8 cellular contexts compared by ENCODE assay signal in the genomic region with DNA sequence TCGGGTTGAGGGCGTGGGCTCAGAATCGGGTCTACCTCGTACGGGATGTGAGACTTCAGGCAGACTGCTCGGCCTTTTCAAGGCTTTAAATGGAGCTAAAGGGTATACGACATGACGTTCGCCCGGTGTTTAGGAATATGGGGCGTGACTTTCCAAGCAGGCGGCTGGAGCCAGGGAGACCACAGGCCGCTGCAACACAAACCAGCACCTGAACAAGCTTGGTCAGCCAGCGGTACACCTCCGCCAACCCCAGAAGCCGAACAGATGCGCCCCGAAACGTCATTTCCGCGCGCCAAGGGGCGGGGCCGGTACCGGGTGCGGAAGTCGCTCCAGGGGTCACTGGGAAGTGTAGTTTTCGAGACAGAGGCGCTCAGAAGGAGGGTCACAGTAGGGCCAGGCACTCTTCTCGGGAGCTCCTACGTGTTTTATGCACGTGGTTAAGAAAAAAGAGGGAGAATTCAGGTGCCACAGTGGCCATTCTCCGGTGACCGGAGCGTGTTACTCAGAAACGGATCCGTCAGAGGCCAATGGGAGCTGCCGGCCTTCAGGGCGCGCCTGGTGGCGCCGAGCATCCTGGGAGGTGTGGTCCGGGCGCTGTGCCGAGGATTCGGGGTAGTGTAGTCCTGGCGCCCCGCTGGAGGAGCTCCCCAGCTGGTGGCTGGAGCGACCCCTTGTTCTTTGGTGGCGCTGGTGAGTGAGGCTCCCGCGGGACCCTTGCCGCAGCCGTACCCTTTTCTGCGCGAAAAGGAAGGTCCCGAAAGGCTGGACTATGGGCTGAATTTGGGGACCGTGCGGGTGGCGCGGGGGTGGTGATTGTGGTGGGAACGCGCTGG. TPM values are rescaled to one million over a fixed set of nuclear protein-coding genes. Genes with fewer than 3 reads are reported as not detected.
A peak's percentile ranks its signal among the peaks of the same experiment; 100 is the strongest.
DNase-seq lines count a peak whose midpoint lies in the region; ATAC-seq and TF ChIP-seq lines count a peak whose summit lies in the region.

A gene (plus strand): TSS at position 613 of the 833 bp plus-strand sequence. CDS start 17,160 bp downstream, outside the sequence.

- peak within 1 kb of the TSS; percentile 99 for H3K27ac Mint-ChIP-seq in GM23338
- H3K27ac Mint-ChIP-seq in naive thymus-derived CD4-positive, alpha-beta T cell: peak within 1 kb of the TSS; percentile 98 to 100 (median 99)
- peak within 1 kb of the TSS; percentile 95 for H3K27ac Mint-ChIP-seq in stimulated activated memory B cell treated with anti-CD40 and anti-IgM and Interleukin-4, amounts not matched to agents 10 μg/mL and 1 μg/mL and 100 μg/mL, for 72 hours

- H3K9me2 ChIP-seq in GM23338 (ENCODE audit: insufficient read depth): peaks cover 11% of the 10 kb centered on the region; the same call in 1 of the 2 replicates

- H3K27me3 Mint-ChIP-seq in GM23338 (ENCODE audit: insufficient read depth, low read depth, poor library complexity): peaks cover 11% of the 10 kb centered on the region
- H3K27me3 Mint-ChIP-seq in naive thymus-derived CD4-positive, alpha-beta T cell: peaks cover 14 to 30% (median 20%) of the 10 kb centered on the region in 5 donors
- H3K27me3 Mint-ChIP-seq in stimulated activated memory B cell treated with anti-CD40 and anti-IgM and Interleukin-4, amounts not matched to agents 10 μg/mL and 1 μg/mL and 100 μg/mL, for 72 hours: peaks cover 33% of the 10 kb centered on the region

- H3K4me2 ChIP-seq in GM23338 (peak within 1 kb of the TSS; percentile 92), fibroblast of lung (ENCODE audit: extremely low read depth, insufficient read depth, low read length) (peak within 1 kb of the TSS; percentile 89)

- H3K36me3 ChIP-seq in GM23338 (ENCODE audit: insufficient read depth) (no peaks in the 10 kb centered on the region), fibroblast of lung (ENCODE audit: control insufficient read depth, insufficient read depth, low read length) (peaks cover 3% of the 10 kb centered on the region)
- H3K36me3 ChIP-seq in naive thymus-derived CD4-positive, alpha-beta T cell (ENCODE audit: control insufficient read depth in 2 of 3, insufficient read depth in 3 of 3, low read length in 3 of 3): peaks cover 0 to 5% (median 0%) of the 10 kb centered on the region in 3 experiments

- peak within 1 kb of the TSS; percentile 100 for H3K4me3 ChIP-seq in GM23338
- peak within 1 kb of the TSS; percentile 83 to 99 (median 92) for H3K4me3 ChIP-seq in fibroblast of lung (replicated peaks in 1 of 4; ENCODE audit: control extremely low read depth in 1 of 4, insufficient read depth in 1 of 4, low read depth in 3 of 4, low read length in 4 of 4)
- peak within 1 kb of the TSS; percentile 91 for H3K4me3 ChIP-seq in naive thymus-derived CD4-positive, alpha-beta T cell (ENCODE audit: low read length)

- H3K4me1 ChIP-seq in GM23338 (ENCODE audit: insufficient read depth) (no peaks in the 10 kb centered on the region; the same call in 1 of the 2 replicates), fibroblast of lung (ENCODE audit: control insufficient read depth, extremely low read depth, insufficient read depth, low read length) (no peaks in the 10 kb centered on the region)
- H3K4me1 ChIP-seq in naive thymus-derived CD4-positive, alpha-beta T cell (ENCODE audit: control insufficient read depth in 2 of 2, insufficient read depth in 2 of 2, low read length in 2 of 2): peaks cover 4 to 10% of the 10 kb centered on the region in 2 donors

- CTCF ChIA-PET in naive thymus-derived CD4-positive, alpha-beta T cell (lab: Charles Lee): interaction anchor here (1.3 kb wide), 1 partner anchor 605 kb away, joined by 6 read pairs; no protein-coding TSS in a partner anchor

- intact Hi-C loops in naive thymus-derived CD4-positive, alpha-beta T cell (cut with micrococcal nuclease): loop anchor here (1.0 to 10.0 kb wide), 18 partner anchors 12 to 1764 kb away; a partner anchor contains a TSS

- H3K4me1 Mint-ChIP-seq in GM23338: peaks cover 12% of the 10 kb centered on the region
- H3K4me1 Mint-ChIP-seq in naive thymus-derived CD4-positive, alpha-beta T cell: peaks cover 16 to 51% (median 35%) of the 10 kb centered on the region in 7 donors
- H3K4me1 Mint-ChIP-seq in stimulated activated memory B cell treated with anti-CD40 and anti-IgM and Interleukin-4, amounts not matched to agents 10 μg/mL and 1 μg/mL and 100 μg/mL, for 72 hours: peaks cover 41% of the 10 kb centered on the region

- TF ChIP-seq CTCF in GM23338 (conservative IDR thresholded peaks at IDR 0.05; ENCODE audit: low read depth in 2 of 2) (peak in 1 of 2 experiments; percentile 35; a peak in 3 of 4 replicates), fibroblast of lung (conservative IDR thresholded peaks at IDR 0.05 in 1 of 2, IDR thresholded peaks at IDR 0.05 in 1 of 2; ENCODE audit: low read depth in 1 of 2, low read length in 2 of 2) (no peak)

- DNase-seq in EL (peak; percentile 91), GM23338 (ENCODE audit: low spot score) (peak; percentile 97), Kasumi-1 (lab: John Stamatoyannopoulos, UW) (peak; percentile 88 to 92), RKO (ENCODE audit: low spot score) (peak; percentile 94), fibroblast of lung (ENCODE audit: low read depth in 2 of 2) (peak; percentile 93 to 94)
- peak; percentile 91 to 96 for DNase-seq in activated T-helper 1 cell treated with anti-CD3 and anti-CD28 coated beads, Interleukin-2, amount 50 U/mL, for 16 hours (ENCODE audit: low read depth in 1 of 2, low spot score in 1 of 2)
- DNase-seq in naive thymus-derived CD4-positive, alpha-beta T cell: peak; percentile 96 to 100 (median 98)

- H3K27ac ChIP-seq in GM23338 (ENCODE audit: low read depth): peak within 1 kb of the TSS; percentile 99
- H3K27ac ChIP-seq in fibroblast of lung (ENCODE audit: insufficient read depth, low read length): peak within 1 kb of the TSS; percentile 99
- H3K27ac ChIP-seq in naive thymus-derived CD4-positive, alpha-beta T cell (ENCODE audit: low read depth, low read length): peak within 1 kb of the TSS; percentile 96

- peaks cover 7% of the 10 kb centered on the region for H3F3A ChIP-seq in GM23338 (replicated peaks; ENCODE audit: low read depth)

- H4K20me1 ChIP-seq in GM23338 (replicated peaks; ENCODE audit: insufficient read depth) (no peaks in the 10 kb centered on the region), fibroblast of lung (ENCODE audit: control insufficient read depth, extremely low read depth, insufficient read depth, low read length) (no peaks in the 10 kb centered on the region)

- peaks cover 24% of the 10 kb centered on the region for H3K9me3 Mint-ChIP-seq in GM23338
- peaks cover 5 to 30% (median 21%) of the 10 kb centered on the region in 11 donors for H3K9me3 Mint-ChIP-seq in naive thymus-derived CD4-positive, alpha-beta T cell
- H3K9me3 Mint-ChIP-seq in stimulated activated memory B cell treated with anti-CD40 and anti-IgM and Interleukin-4, amounts not matched to agents 10 μg/mL and 1 μg/mL and 100 μg/mL, for 72 hours: peaks cover 13% of the 10 kb centered on the region

- H2AFZ ChIP-seq in GM23338: peak within 1 kb of the TSS; percentile 97
- H2AFZ ChIP-seq in fibroblast of lung (ENCODE audit: low read length): peak within 1 kb of the TSS; percentile 99

- POLR2A ChIA-PET in naive thymus-derived CD4-positive, alpha-beta T cell (lab: Charles Lee): interaction anchor here (0.6 to 2.4 kb wide), 19 partner anchors 9 to 1713 kb away, joined by 3 to 23 read pairs (median 3); a partner anchor contains a TSS

- H3K9ac ChIP-seq in fibroblast of lung (ENCODE audit: insufficient read depth, low read length): peak within 1 kb of the TSS; percentile 90

- no peaks in the 10 kb centered on the region for H3K27me3 ChIP-seq in GM23338 (ENCODE audit: insufficient read depth)
- peaks cover 2% of the 10 kb centered on the region for H3K27me3 ChIP-seq in fibroblast of lung (ENCODE audit: control insufficient read depth, insufficient read depth, low read length)
- H3K27me3 ChIP-seq in naive thymus-derived CD4-positive, alpha-beta T cell (ENCODE audit: control insufficient read depth in 2 of 2, insufficient read depth in 2 of 2, low read length in 2 of 2): peaks cover 0 to 7% of the 10 kb centered on the region in 2 donors

- peaks cover 17% of the 10 kb centered on the region; the same call in 2 of the 3 replicates for H3K36me3 Mint-ChIP-seq in GM23338 (ENCODE audit: low read depth)
- H3K36me3 Mint-ChIP-seq in naive thymus-derived CD4-positive, alpha-beta T cell: peaks cover 22 to 43% (median 34%) of the 10 kb centered on the region in 5 donors
- peaks cover 27% of the 10 kb centered on the region for H3K36me3 Mint-ChIP-seq in stimulated activated memory B cell treated with anti-CD40 and anti-IgM and Interleukin-4, amounts not matched to agents 10 μg/mL and 1 μg/mL and 100 μg/mL, for 72 hours

- H3K79me2 ChIP-seq in GM23338 (replicated peaks; ENCODE audit: insufficient read depth) (peaks cover 29% of the 10 kb centered on the region), fibroblast of lung (ENCODE audit: control insufficient read depth, insufficient read depth, low read length) (peaks cover 40% of the 10 kb centered on the region)

- peak; percentile 97 for ATAC-seq in GM23338
- peak; percentile 96 for ATAC-seq in naive thymus-derived CD4-positive, alpha-beta T cell
- peak; percentile 99 for ATAC-seq in stimulated activated memory B cell treated with anti-CD40 and anti-IgM and Interleukin-4, amounts not matched to agents 10 μg/mL and 1 μg/mL and 100 μg/mL, for 72 hours

- no peaks in the 10 kb centered on the region for H3K9me3 ChIP-seq in fibroblast of lung (ENCODE audit: control insufficient read depth, insufficient read depth, low read depth, low read length)
- no peaks in the 10 kb centered on the region for H3K9me3 ChIP-seq in naive thymus-derived CD4-positive, alpha-beta T cell (ENCODE audit: control insufficient read depth in 2 of 3, low read length in 3 of 3)

- peak within 1 kb of the TSS; percentile 94 for H3K4me3 Mint-ChIP-seq in GM23338
- H3K4me3 Mint-ChIP-seq in naive thymus-derived CD4-positive, alpha-beta T cell: peak within 1 kb of the TSS; percentile 93 to 99 (median 98)
- peak within 1 kb of the TSS; percentile 96 for H3K4me3 Mint-ChIP-seq in stimulated activated memory B cell treated with anti-CD40 and anti-IgM and Interleukin-4, amounts not matched to agents 10 μg/mL and 1 μg/mL and 100 μg/mL, for 72 hours

TF ChIP-seq in GM23338, 12 proteins besides CTCF, POLR2A, EP300 and RAD21 (continues in another document):
- no peak for TF ChIP-seq JUNB (IDR thresholded peaks at IDR 0.05; ENCODE audit: unreplicated experiment)

RNA-seq across cellular contexts. Expression of the gene that starts here (rescaled TPM):
- 14.4 and 15.1 TPM in 2 replicates for total RNA-seq in GM23338 (2014; rRNA removed; shearing (Covaris generic))
- polyA plus RNA-seq in GM23338 (2016; fragmentation: Nextera tagmentation; extraction: Ambion mirVana) (9.4 and 10.6 TPM in 2 replicates), fibroblast of lung (7.0 and 8.7 TPM in 2 replicates)
- 27.0 and 31.5 TPM in 2 replicates for total RNA-seq in fibroblast of lung
- 7.9 and 9.6 TPM in 2 replicates for polyA plus RNA-seq in fibroblast of lung (2012)
- polyA minus RNA-seq in fibroblast of lung (ENCODE audit: low replicate concordance): 18.8 and 21.2 TPM in 2 replicates
- 10 to 100 TPM in 2 of 5 experiments, 1 to 10 TPM in 3; 6.5 to 11.5 (median 9.4) TPM for total RNA-seq in naive thymus-derived CD4-positive, alpha-beta T cell
- 10 to 100 TPM in 1 of 2 donors, 1 to 10 TPM in 1; 9.2 to 12.6 TPM for polyA plus RNA-seq in naive thymus-derived CD4-positive, alpha-beta T cell

Comparison
In these comparisons a context has a peak if more than half of its experiments do, and no peak if none do; other contexts are left out.
1. Peak in every context shown above with its lines: DNase-seq, ATAC-seq, H3K4me3 ChIP-seq and H3K27ac ChIP-seq.